In the genomic region with DNA sequence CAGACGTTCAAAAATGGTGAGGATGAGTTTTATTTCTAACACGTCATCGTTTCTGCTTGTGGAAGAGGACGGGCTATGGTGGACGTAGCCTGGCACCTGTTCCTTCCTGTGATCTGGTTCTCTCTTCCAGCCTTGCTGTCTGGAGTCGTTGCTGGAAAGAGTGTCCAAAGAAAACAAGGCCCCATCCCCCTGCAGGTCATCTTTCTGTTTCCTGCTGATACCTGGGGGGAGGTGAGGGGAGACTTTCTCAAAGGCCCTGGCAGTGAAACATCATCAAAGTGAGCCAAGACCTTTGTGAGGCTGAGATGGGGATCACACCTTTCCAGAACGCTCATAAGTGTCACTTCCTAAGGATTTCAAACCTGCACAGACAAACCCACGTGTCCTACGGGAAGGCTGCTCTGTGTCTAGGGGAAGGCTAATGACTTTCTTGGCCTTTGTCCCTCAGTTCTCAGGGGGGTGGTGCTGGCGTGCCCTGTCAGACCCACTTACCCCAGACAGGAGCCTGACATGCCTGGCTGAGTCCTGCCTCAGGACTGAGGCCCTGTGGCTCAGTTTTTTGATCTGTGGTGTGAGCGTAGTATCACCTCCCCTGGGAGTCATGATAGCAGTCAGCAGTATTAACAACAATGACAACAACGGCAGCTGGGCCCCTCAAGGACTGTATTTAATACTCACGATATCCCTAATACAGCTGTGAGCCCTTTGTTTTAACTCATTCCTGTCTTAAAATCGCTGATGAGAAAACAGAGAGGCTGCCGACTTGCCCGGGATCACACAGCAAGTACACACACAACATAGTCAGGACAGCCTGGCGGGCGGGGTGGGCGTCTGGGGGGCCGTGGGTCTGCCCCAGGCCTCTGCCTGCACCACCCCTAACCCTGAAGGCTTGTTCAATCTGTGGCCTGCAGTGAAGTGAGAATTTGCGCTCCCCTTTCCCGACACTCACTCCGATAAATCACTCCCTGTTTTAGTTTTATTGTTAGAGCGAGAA, we compare ENCODE assay signal across 9 cellular contexts.
A peak's percentile ranks its signal among the peaks of the same experiment; 100 is the strongest.
DNase-seq lines count a peak whose midpoint lies in the region; ATAC-seq and TF ChIP-seq lines count a peak whose summit lies in the region.
"Had no signal": no experiment of that assay in that cellular context is flagged by ENCODE, and none has a peak within 500 bp of the region (broad histone marks: within the 10 kb centered on the region; RNA-seq: fewer than 3 reads in every experiment).

No MANE protein-coding gene starts in this region.

- H3K27me3 Mint-ChIP-seq in activated CD4-positive, alpha-beta memory T cell treated with anti-CD3 and anti-CD28 coated beads for 36 hours: no peaks in the 10 kb centered on the region
- H3K27me3 Mint-ChIP-seq in nephron progenitor cell (ENCODE audit: low read depth, poor library complexity): no peaks in the 10 kb centered on the region

- DNase-seq in NCI-H1417 (lab: John Stamatoyannopoulos, UW) (peak in 2 of 3 experiments; percentile 36 to 53), NCI-H1417 treated with DMSO at 0.1 percent for 48 hours (lab: John Stamatoyannopoulos, UW) (no peak), nephron progenitor cell (peak; percentile 39), DMS53 treated with DMSO at 0.1 percent for 48 hours (lab: John Stamatoyannopoulos, UW; ENCODE audit: unreplicated experiment) (no peak), globus pallidus (ENCODE audit: low spot score) (no peak), COLO668 (lab: John Stamatoyannopoulos, UW; ENCODE audit: unreplicated experiment) (no peak)
- no peak for DNase-seq in activated CD4-positive, alpha-beta memory T cell treated with anti-CD3 and anti-CD28 coated beads for 36 hours
- DNase-seq: activated CD4-positive, alpha-beta T cell treated with anti-CD3 and anti-CD28 coated beads for 4 hours had no signal

- H3K4me1 Mint-ChIP-seq in activated CD4-positive, alpha-beta memory T cell treated with anti-CD3 and anti-CD28 coated beads for 36 hours (ENCODE audit: low read depth): peaks cover 48% of the 10 kb centered on the region
- peaks cover 78% of the 10 kb centered on the region for H3K4me1 Mint-ChIP-seq in nephron progenitor cell

- H3K36me3 Mint-ChIP-seq in activated CD4-positive, alpha-beta memory T cell treated with anti-CD3 and anti-CD28 coated beads for 36 hours: peaks cover 2% of the 10 kb centered on the region
- no peaks in the 10 kb centered on the region for H3K36me3 Mint-ChIP-seq in nephron progenitor cell (ENCODE audit: low read depth)

- CTCF ChIA-PET in activated CD4-positive, alpha-beta memory T cell treated with anti-CD3 and anti-CD28 coated beads for 36 hours (lab: Charles Lee): no interaction called here

- POLR2A ChIA-PET in activated CD4-positive, alpha-beta memory T cell treated with anti-CD3 and anti-CD28 coated beads for 36 hours (lab: Charles Lee): no interaction called here

- H3K9me3 Mint-ChIP-seq in activated CD4-positive, alpha-beta memory T cell treated with anti-CD3 and anti-CD28 coated beads for 36 hours: no peaks in the 10 kb centered on the region
- no peaks in the 10 kb centered on the region for H3K9me3 Mint-ChIP-seq in nephron progenitor cell

- intact Hi-C loops in activated CD4-positive, alpha-beta memory T cell treated with anti-CD3 and anti-CD28 coated beads for 36 hours (cut with micrococcal nuclease): loop anchor here (10.0 kb wide), 1 partner anchor 338 kb away; no protein-coding TSS in a partner anchor

- peak; percentile 37 for ATAC-seq in HG02981 (IDR thresholded peaks at IDR 0.05; ENCODE audit: unreplicated experiment)

- H3K27ac Mint-ChIP-seq in activated CD4-positive, alpha-beta memory T cell treated with anti-CD3 and anti-CD28 coated beads for 36 hours: peak overlapping the region; percentile 51
- H3K27ac Mint-ChIP-seq in nephron progenitor cell: peak overlapping the region; percentile 92

- H3K4me3 Mint-ChIP-seq in activated CD4-positive, alpha-beta memory T cell treated with anti-CD3 and anti-CD28 coated beads for 36 hours: no peak overlapping the region
- H3K4me3 Mint-ChIP-seq in nephron progenitor cell: peak overlapping the region; percentile 47

- TF ChIP-seq CTCF in nephron progenitor cell (IDR thresholded peaks at IDR 0.05): no peak

Comparison
In these comparisons a context has a peak if more than half of its experiments do, and no peak if none do; other contexts are left out.
1. DNase-seq: peak in NCI-H1417 (2 of 3) and nephron progenitor cell (single experiment); none in NCI-H1417 treated with DMSO at 0.1 percent for 48 hours (single experiment), activated CD4-positive, alpha-beta memory T cell treated with anti-CD3 and anti-CD28 coated beads for 36 hours (single experiment), DMS53 treated with DMSO at 0.1 percent for 48 hours (single experiment), globus pallidus (single experiment) and COLO668 (single experiment).